In the genomic region with DNA sequence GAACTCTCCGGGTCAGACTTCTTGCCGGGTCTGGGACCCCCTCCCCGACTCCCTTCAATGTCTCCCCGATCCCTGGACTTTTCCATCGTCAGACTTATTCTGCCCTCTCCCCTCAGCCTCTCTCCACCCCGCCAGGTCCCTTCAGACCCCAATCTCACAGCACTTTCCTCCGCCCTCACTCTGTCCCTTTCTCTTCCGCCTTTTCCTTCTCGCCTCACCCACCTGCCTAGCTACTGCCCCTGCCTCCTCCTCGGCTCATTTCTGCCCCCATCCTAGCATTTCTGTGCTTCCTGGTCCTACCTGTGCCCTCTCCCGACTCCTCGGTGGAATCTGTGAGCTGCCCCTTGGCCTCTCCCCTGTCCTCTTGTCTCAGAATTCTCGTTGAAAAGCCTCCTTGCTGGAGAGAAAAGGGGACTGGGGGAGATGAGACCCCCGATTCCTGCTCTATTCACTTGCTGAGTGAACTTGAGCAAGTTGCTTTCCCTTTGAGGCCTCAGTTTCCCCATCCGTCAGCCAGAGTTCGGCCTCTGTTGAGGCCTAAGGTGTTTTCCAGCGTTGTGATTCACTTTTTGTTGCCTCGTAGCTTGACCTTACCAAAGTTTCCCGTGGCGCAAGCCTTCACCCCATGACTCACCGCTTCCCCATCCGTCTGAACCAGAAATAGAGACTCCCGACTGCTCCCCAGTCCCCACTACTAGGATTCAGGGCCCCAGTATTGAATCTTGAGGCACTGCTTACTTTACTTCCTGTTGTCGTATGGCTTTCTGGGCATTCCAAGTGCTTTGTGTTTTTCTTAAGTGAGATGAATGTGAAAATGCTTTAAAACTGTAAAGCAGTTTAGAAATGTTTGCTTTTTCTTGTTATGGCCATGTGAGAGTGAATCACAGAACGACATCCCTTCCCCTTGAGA, we compare ENCODE assay signal across 8 cellular contexts. TPM values are rescaled to one million over a fixed set of nuclear protein-coding genes. Genes with fewer than 3 reads are reported as not detected.
DNase-seq lines count a peak whose midpoint lies in the region; ATAC-seq, FAIRE-seq and TF ChIP-seq lines count a peak whose summit lies in the region.

No MANE protein-coding gene starts in this region.

- H3K4me3 ChIP-seq in cardiac fibroblast (replicated peaks in 1 of 2; ENCODE audit: low read depth in 2 of 2, low read length in 2 of 2): peak overlapping the region; percentile 56 to 96

- no peak for TF ChIP-seq POLR2A in GM12892 (IDR thresholded peaks at IDR 0.05; ENCODE audit: low read depth, low read length)

- FAIRE-seq in GM12892 (lab: Jason Lieb, UNC): peak; percentile 62

- H3K4me3 Mint-ChIP-seq in T-helper 1 cell treated with Interleukin-12 subunit alpha and Interleukin-12 subunit beta and Interleukin-4 antibody, amounts not matched to agents 30 μg/mL and 1 μg/mL, for 36 hours: peak overlapping the region; percentile 99

- DNase-seq in GM12892 (ENCODE audit: insufficient read length): no peak
- DNase-seq in HK-2 (ENCODE audit: unreplicated experiment): peak; percentile 69
- peak; percentile 78 to 95 for DNase-seq in cardiac fibroblast (ENCODE audit: low read depth in 2 of 2)
- DNase-seq in kidney tubule cell (ENCODE audit: low spot score): peak; percentile 85
- peak; percentile 38 to 46 for DNase-seq in stimulated activated CD4-positive, alpha-beta T cell treated with anti-CD3 and anti-CD28 coated beads, Interleukin-2, amount 100 ng/mL, for 24 hours
- DNase-seq in NCI-H510A (lab: John Stamatoyannopoulos, UW): no peak

- peak overlapping the region; percentile 93 for H3K27ac Mint-ChIP-seq in T-helper 1 cell treated with Interleukin-12 subunit alpha and Interleukin-12 subunit beta and Interleukin-4 antibody, amounts not matched to agents 30 μg/mL and 1 μg/mL, for 36 hours

- H3K27me3 Mint-ChIP-seq in T-helper 1 cell treated with Interleukin-12 subunit alpha and Interleukin-12 subunit beta and Interleukin-4 antibody, amounts not matched to agents 30 μg/mL and 1 μg/mL, for 36 hours (ENCODE audit: low read depth): no peaks in the 10 kb centered on the region

- no peak for TF ChIP-seq CTCF in cardiac fibroblast (IDR thresholded peaks at IDR 0.05; ENCODE audit: low read depth, low read length)

- H3K36me3 Mint-ChIP-seq in T-helper 1 cell treated with Interleukin-12 subunit alpha and Interleukin-12 subunit beta and Interleukin-4 antibody, amounts not matched to agents 30 μg/mL and 1 μg/mL, for 36 hours (ENCODE audit: low read depth): peaks cover 15% of the 10 kb centered on the region

- H3K9me3 Mint-ChIP-seq in T-helper 1 cell treated with Interleukin-12 subunit alpha and Interleukin-12 subunit beta and Interleukin-4 antibody, amounts not matched to agents 30 μg/mL and 1 μg/mL, for 36 hours: no peaks in the 10 kb centered on the region

- no peak for ATAC-seq in HG03108 (IDR thresholded peaks at IDR 0.05; ENCODE audit: unreplicated experiment)

- peaks cover 31% of the 10 kb centered on the region for H3K4me1 Mint-ChIP-seq in T-helper 1 cell treated with Interleukin-12 subunit alpha and Interleukin-12 subunit beta and Interleukin-4 antibody, amounts not matched to agents 30 μg/mL and 1 μg/mL, for 36 hours (ENCODE audit: low read depth)

RNA-seq across cellular contexts. Expression of gene CHMP4B, which starts 0.9 kb away (rescaled TPM):
- 62.7 TPM for polyA plus RNA-seq in GM12892 (2012; ENCODE audit: missing spikeins)

Comparison
In these comparisons a context has a peak if more than half of its experiments do, and no peak if none do; other contexts are left out.
1. DNase-seq: peak in HK-2 (single experiment), cardiac fibroblast (2 of 2), kidney tubule cell (single experiment) and stimulated activated CD4-positive, alpha-beta T cell treated with anti-CD3 and anti-CD28 coated beads, Interleukin-2, amount 100 ng/mL, for 24 hours (2 of 2); none in GM12892 (single experiment) and NCI-H510A (single experiment).